ENCODE assay signal across 19 cellular contexts in the genomic region with DNA sequence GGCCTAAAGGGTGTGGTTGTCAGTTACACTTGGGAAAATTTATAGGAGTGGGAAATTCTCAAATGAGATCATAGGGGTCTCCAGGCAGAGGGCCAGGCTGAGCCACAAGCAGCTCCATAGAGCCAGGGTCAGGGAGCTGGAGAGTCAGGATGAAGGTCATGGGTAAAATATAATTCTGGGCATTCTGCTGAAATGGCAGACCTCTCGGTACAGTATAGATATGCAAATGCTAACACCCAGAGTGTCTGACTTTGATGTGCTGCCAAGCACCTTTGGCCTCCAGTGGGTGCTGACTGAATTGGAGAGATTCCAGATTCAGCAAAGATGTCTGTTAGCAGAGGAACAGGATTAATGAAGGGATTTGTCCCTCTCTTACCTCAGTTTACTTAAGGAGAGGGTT.
"Had no signal": no experiment of that assay in that cellular context is flagged by ENCODE, and none has a peak within 500 bp of the region (broad histone marks: within the 10 kb centered on the region; RNA-seq: fewer than 3 reads in every experiment).

No MANE protein-coding gene starts in this region.

- H3K36me3 ChIP-seq: adrenal gland, esophagus muscularis mucosa, sigmoid colon, spleen, thoracic aorta had no signal

- H3K4me3 Mint-ChIP-seq: activated T-helper 1 cell treated with anti-CD3 and anti-CD28 coated beads, Interleukin-12 subunit alpha, Interleukin-12 subunit beta, Interleukin-2, Interleukin-4 antibody, amounts not matched to agents 30 ng/mL and 10 ng/mL and 1 ng/mL, durations not matched to agents 14 hours and 24 hours and 36 hours; immature natural killer cell; natural killer cell; stimulated activated memory B cell treated with anti-CD40 and anti-IgM and Interleukin-4, amounts not matched to agents 10 μg/mL and 1 μg/mL and 100 μg/mL, for 72 hours had no signal

- H3K9me3 Mint-ChIP-seq: activated naive CD4-positive, alpha-beta T cell treated with anti-CD3 and anti-CD28 coated beads, Interleukin-2, amount 50 U/mL, for 72 hours; activated T-helper 1 cell treated with anti-CD3 and anti-CD28 coated beads, Interleukin-12 subunit alpha, Interleukin-12 subunit beta, Interleukin-2, Interleukin-4 antibody, amounts not matched to agents 30 ng/mL and 10 ng/mL and 1 ng/mL, durations not matched to agents 14 hours and 24 hours and 36 hours; immature natural killer cell; natural killer cell; stimulated activated memory B cell treated with anti-CD40 and anti-IgM and Interleukin-4, amounts not matched to agents 10 μg/mL and 1 μg/mL and 100 μg/mL, for 72 hours had no signal

- H3K9me3 ChIP-seq: adrenal gland, esophagus muscularis mucosa, sigmoid colon, spleen, thoracic aorta had no signal

- H3K36me3 Mint-ChIP-seq: activated naive CD4-positive, alpha-beta T cell treated with anti-CD3 and anti-CD28 coated beads, Interleukin-2, amount 50 U/mL, for 72 hours; immature natural killer cell; natural killer cell; stimulated activated memory B cell treated with anti-CD40 and anti-IgM and Interleukin-4, amounts not matched to agents 10 μg/mL and 1 μg/mL and 100 μg/mL, for 72 hours had no signal

- H3K4me1 ChIP-seq: esophagus muscularis mucosa, sigmoid colon, spleen had no signal

- H3K4me1 Mint-ChIP-seq: immature natural killer cell, natural killer cell had no signal

- DNase-seq: activated CD4-positive, alpha-beta T cell treated with anti-CD3 and anti-CD28 coated beads for 1 hour; activated CD4-positive, alpha-beta T cell treated with anti-CD3 and anti-CD28 coated beads, Interleukin-2, amount 50 U/mL, for 48 hours; activated gamma-delta T cell treated with Interleukin-2 at 50 U/mL for 16 hours; activated T-cell treated with anti-CD3 and anti-CD28 coated beads for 4 hours; adrenal gland; dermis blood vessel endothelial cell; effector memory CD4-positive, alpha-beta T cell; immature natural killer cell; mesendoderm; natural killer cell; nucleus accumbens; sigmoid colon; spleen; stimulated activated CD4-positive, alpha-beta T cell treated with anti-CD3 and anti-CD28 coated beads, Interleukin-4, amount 100 ng/mL, for 4 hours had no signal

- H3K27me3 Mint-ChIP-seq: stimulated activated memory B cell treated with anti-CD40 and anti-IgM and Interleukin-4, amounts not matched to agents 10 μg/mL and 1 μg/mL and 100 μg/mL, for 72 hours had no signal

- H3K27me3 ChIP-seq: adrenal gland, esophagus muscularis mucosa, sigmoid colon, spleen had no signal

- H3K27ac ChIP-seq: adrenal gland, esophagus muscularis mucosa, sigmoid colon, spleen, thoracic aorta had no signal

- H3K4me3 ChIP-seq: adrenal gland, esophagus muscularis mucosa, sigmoid colon, spleen, thoracic aorta had no signal

- H3K27ac Mint-ChIP-seq: activated naive CD4-positive, alpha-beta T cell treated with anti-CD3 and anti-CD28 coated beads, Interleukin-2, amount 50 U/mL, for 72 hours; activated T-helper 1 cell treated with anti-CD3 and anti-CD28 coated beads, Interleukin-12 subunit alpha, Interleukin-12 subunit beta, Interleukin-2, Interleukin-4 antibody, amounts not matched to agents 30 ng/mL and 10 ng/mL and 1 ng/mL, durations not matched to agents 14 hours and 24 hours and 36 hours; immature natural killer cell; natural killer cell; stimulated activated memory B cell treated with anti-CD40 and anti-IgM and Interleukin-4, amounts not matched to agents 10 μg/mL and 1 μg/mL and 100 μg/mL, for 72 hours had no signal

- ATAC-seq: activated naive CD4-positive, alpha-beta T cell treated with anti-CD3 and anti-CD28 coated beads, Interleukin-2, amount 50 U/mL, for 72 hours; natural killer cell; stimulated activated memory B cell treated with anti-CD40 and anti-IgM and Interleukin-4, amounts not matched to agents 10 μg/mL and 1 μg/mL and 100 μg/mL, for 72 hours had no signal
